ENCODE assay signal across 14 cellular contexts in genomic region chr18:77141401-77142118, GRCh38. TPM values are rescaled to one million over a fixed set of nuclear protein-coding genes. Genes with fewer than 3 reads are reported as not detected.
A peak's percentile ranks its signal among the peaks of the same experiment; 100 is the strongest.
DNase-seq lines count a peak whose midpoint lies in the region; ATAC-seq, FAIRE-seq and TF ChIP-seq lines count a peak whose summit lies in the region.
"Had no signal": no experiment of that assay in that cellular context is flagged by ENCODE, and none has a peak within 500 bp of the region (broad histone marks: within the 10 kb centered on the region; RNA-seq: fewer than 3 reads in every experiment).

No MANE protein-coding gene starts in this region.

- H3K4ac ChIP-seq in H9 (ENCODE audit: low read depth, low read length): no peak overlapping the region

- POLR2A ChIA-PET in CD4-positive, alpha-beta T cell (lab: Charles Lee): interaction anchor here (0.7 to 2.4 kb wide), 11 partner anchors 10 to 87 kb away, joined by 3 to 31 read pairs (median 6); partner anchors contain the start of gene MBP
- POLR2A ChIA-PET in activated CD8-positive, alpha-beta T cell treated with anti-CD3 and anti-CD28 coated beads, Interleukin-2, amount 10 ng/mL, durations not matched to agents 7 days and 5 days (lab: Charles Lee): interaction anchor here (1.5 kb wide), 1 partner anchor 11 kb away, joined by 8 read pairs; no protein-coding TSS in a partner anchor

- H3K14ac ChIP-seq in H9 (ENCODE audit: insufficient read depth, low read length): no peak overlapping the region

- H3K27me3 Mint-ChIP-seq in CD4-positive, alpha-beta T cell: no peaks in the 10 kb centered on the region
- peaks cover 8% of the 10 kb centered on the region for H3K27me3 Mint-ChIP-seq in H9 (ENCODE audit: low read depth)
- no peaks in the 10 kb centered on the region for H3K27me3 Mint-ChIP-seq in activated CD8-positive, alpha-beta T cell treated with anti-CD3 and anti-CD28 coated beads, Interleukin-2, amount 10 ng/mL, durations not matched to agents 7 days and 5 days (ENCODE audit: low read depth)

- no peak overlapping the region for H3K18ac ChIP-seq in H9 (ENCODE audit: insufficient read length, low read depth, low read length)

- no peak overlapping the region for H3T11ph ChIP-seq in H9 (ENCODE audit: low read length)

- no peak for ATAC-seq in CD4-positive, alpha-beta T cell (ENCODE audit: poor library complexity)
- ATAC-seq in activated CD8-positive, alpha-beta T cell treated with anti-CD3 and anti-CD28 coated beads, Interleukin-2, amount 10 ng/mL, durations not matched to agents 7 days and 5 days: no peak
- ATAC-seq in lower lobe of right lung: no peak

- no peak overlapping the region for H2BK20ac ChIP-seq in H9 (ENCODE audit: low read depth, low read length, poor library complexity, severe bottlenecking)

- no peak for TF ChIP-seq POLR2A in GM12891 (IDR thresholded peaks at IDR 0.05; ENCODE audit: low read depth, low read length)

- no peak overlapping the region for H2BK15ac ChIP-seq in H9 (ENCODE audit: low read depth, low read length)

- H3K4me1 ChIP-seq in H9 (ENCODE audit: insufficient read depth, low read length) (no peaks in the 10 kb centered on the region), lower lobe of right lung (peaks cover 19% of the 10 kb centered on the region)

- no peaks in the 10 kb centered on the region for H3K27me3 ChIP-seq in CD4-positive, alpha-beta T cell (ENCODE audit: control insufficient read depth, insufficient read depth, low read length)
- H3K27me3 ChIP-seq in H9 (ENCODE audit: insufficient read depth, low read length) (no peaks in the 10 kb centered on the region), lower lobe of right lung (ENCODE audit: low read depth) (no peaks in the 10 kb centered on the region)
- H3K27me3 ChIP-seq: cardiac muscle cell, esophagus muscularis mucosa had no signal

- no peak overlapping the region for H4K91ac ChIP-seq in H9 (ENCODE audit: insufficient read length, low read depth, low read length)

- no peak overlapping the region for H2AFZ ChIP-seq in H9 (ENCODE audit: low read length)

- no peak for TF ChIP-seq CTCF in CD4-positive, alpha-beta T cell (IDR thresholded peaks at IDR 0.05)
- peak; percentile 50; the same call in 2 of the 3 replicates for TF ChIP-seq CTCF in H9 (conservative IDR thresholded peaks at IDR 0.05)
- TF ChIP-seq CTCF in lower lobe of right lung (IDR thresholded peaks at IDR 0.05): peak; percentile 30

- no peak overlapping the region for H3K23ac ChIP-seq in H9 (ENCODE audit: insufficient read length, low read depth, low read length)

- CTCF ChIA-PET in CD4-positive, alpha-beta T cell (lab: Charles Lee): interaction anchor here (0.6 to 1.2 kb wide), 4 partner anchors 12 to 415 kb away, joined by 3 read pairs; no protein-coding TSS in a partner anchor
- CTCF ChIA-PET in activated CD8-positive, alpha-beta T cell treated with anti-CD3 and anti-CD28 coated beads, Interleukin-2, amount 10 ng/mL, durations not matched to agents 7 days and 5 days (lab: Charles Lee): interaction anchor here (0.8 to 1.4 kb wide), 2 partner anchors 27 to 34 kb away, joined by 3 read pairs; no protein-coding TSS in a partner anchor

- no peak overlapping the region for H4K5ac ChIP-seq in H9 (ENCODE audit: insufficient read length, low read depth, low read length)

- no peaks in the 10 kb centered on the region for H3K23me2 ChIP-seq in H9 (ENCODE audit: insufficient read length, low read depth, low read length, poor library complexity, severe bottlenecking)

- no peak overlapping the region for H3K56ac ChIP-seq in H9 (ENCODE audit: insufficient read length, low read depth, low read length)

- no peak overlapping the region for H3K4me3 ChIP-seq in lower lobe of right lung
- H3K4me3 ChIP-seq: cardiac muscle cell, esophagus muscularis mucosa had no signal

- H3K4me3 Mint-ChIP-seq in CD4-positive, alpha-beta T cell: no peak overlapping the region
- H3K4me3 Mint-ChIP-seq in H9: no peak overlapping the region
- no peak overlapping the region for H3K4me3 Mint-ChIP-seq in activated CD8-positive, alpha-beta T cell treated with anti-CD3 and anti-CD28 coated beads, Interleukin-2, amount 10 ng/mL, durations not matched to agents 7 days and 5 days

- H3K36me3 Mint-ChIP-seq in CD4-positive, alpha-beta T cell (ENCODE audit: low read depth): peaks cover 6% of the 10 kb centered on the region
- H3K36me3 Mint-ChIP-seq in H9 (ENCODE audit: insufficient read depth in 1 of 3, low read depth in 3 of 3): peaks cover 21 to 32% (median 24%) of the 10 kb centered on the region in 3 experiments
- H3K36me3 Mint-ChIP-seq in activated CD8-positive, alpha-beta T cell treated with anti-CD3 and anti-CD28 coated beads, Interleukin-2, amount 10 ng/mL, durations not matched to agents 7 days and 5 days (ENCODE audit: low read depth): peaks cover 19% of the 10 kb centered on the region

- H3K4me1 Mint-ChIP-seq in CD4-positive, alpha-beta T cell (ENCODE audit: low read depth): peaks cover 50% of the 10 kb centered on the region
- H3K4me1 Mint-ChIP-seq in H9: no peaks in the 10 kb centered on the region
- peaks cover 26% of the 10 kb centered on the region for H3K4me1 Mint-ChIP-seq in activated CD8-positive, alpha-beta T cell treated with anti-CD3 and anti-CD28 coated beads, Interleukin-2, amount 10 ng/mL, durations not matched to agents 7 days and 5 days (ENCODE audit: low read depth)

- H3K36me3 ChIP-seq in lower lobe of right lung: no peaks in the 10 kb centered on the region
- H3K36me3 ChIP-seq: cardiac muscle cell, esophagus muscularis mucosa had no signal

- no peaks in the 10 kb centered on the region for H3K79me1 ChIP-seq in H9 (ENCODE audit: insufficient read depth, low read depth, low read length, poor library complexity, severe bottlenecking)

- H2BK12ac ChIP-seq in H9 (ENCODE audit: insufficient read length, low read depth, low read length): no peak overlapping the region

- H3K4me2 ChIP-seq in H9 (ENCODE audit: insufficient read depth, insufficient read length, low read length): no peak overlapping the region

- no peak for DNase-seq in CD4-positive, alpha-beta T cell
- DNase-seq in H9 (no peak), lower lobe of right lung (no peak), T1000 (lab: John Stamatoyannopoulos, UW) (no peak), NCI-H82 (lab: John Stamatoyannopoulos, UW) (no peak), GM12891 (ENCODE audit: insufficient read length, low spot score) (no peak), AG20443 (ENCODE audit: low spot score) (no peak)
- DNase-seq in activated CD8-positive, alpha-beta T cell treated with anti-CD3 and anti-CD28 coated beads, Interleukin-2, amount 10 ng/mL, durations not matched to agents 7 days and 5 days: no peak
- DNase-seq: NCI-H1417, NCI-H524, substantia nigra had no signal

- peak overlapping the region; percentile 88 for H3K27ac Mint-ChIP-seq in CD4-positive, alpha-beta T cell
- no peak overlapping the region for H3K27ac Mint-ChIP-seq in H9
- H3K27ac Mint-ChIP-seq in activated CD8-positive, alpha-beta T cell treated with anti-CD3 and anti-CD28 coated beads, Interleukin-2, amount 10 ng/mL, durations not matched to agents 7 days and 5 days: peak overlapping the region; percentile 53

- no peak overlapping the region for H3K9ac ChIP-seq in H9 (ENCODE audit: extremely low read depth, insufficient read length, low read length)

- no peak overlapping the region for H2AK5ac ChIP-seq in H9 (ENCODE audit: insufficient read length, low read length)

- FAIRE-seq in GM12891 (lab: Jason Lieb, UNC): no peak

- no peaks in the 10 kb centered on the region for H3K79me2 ChIP-seq in H9 (ENCODE audit: insufficient read depth, low read length)

- H2BK5ac ChIP-seq in H9 (ENCODE audit: insufficient read length, low read length): no peak overlapping the region

- intact Hi-C loops in CD4-positive, alpha-beta T cell (cut with DNase I, micrococcal nuclease): loop anchor here (5.0 kb wide), 2 partner anchors 34 to 61 kb away; no protein-coding TSS in a partner anchor
- intact Hi-C loops in lower lobe of right lung (cut with DNase I): no loop called here

- H4K20me1 ChIP-seq in H9 (ENCODE audit: control insufficient read depth, insufficient read depth, insufficient read length): no peaks in the 10 kb centered on the region

- no peak overlapping the region for H3K27ac ChIP-seq in CD4-positive, alpha-beta T cell (ENCODE audit: low read depth, low read length)
- no peak overlapping the region for H3K27ac ChIP-seq in H9 (ENCODE audit: insufficient read length, low read depth, low read length)
- no peak overlapping the region for H3K27ac ChIP-seq in lower lobe of right lung
- H3K27ac ChIP-seq: C4-2B, cardiac muscle cell, esophagus muscularis mucosa had no signal

- peaks cover 7% of the 10 kb centered on the region for H3K9me3 ChIP-seq in CD4-positive, alpha-beta T cell (ENCODE audit: control insufficient read depth, low read length)
- peaks cover 10% of the 10 kb centered on the region for H3K9me3 ChIP-seq in H9 (ENCODE audit: control insufficient read depth, low read depth, low read length)
- peaks cover 8% of the 10 kb centered on the region for H3K9me3 ChIP-seq in lower lobe of right lung

- peaks cover 4% of the 10 kb centered on the region for H3K9me3 Mint-ChIP-seq in CD4-positive, alpha-beta T cell
- H3K9me3 Mint-ChIP-seq in H9: peaks cover 34 to 36% of the 10 kb centered on the region in 2 experiments
- peaks cover 11% of the 10 kb centered on the region for H3K9me3 Mint-ChIP-seq in activated CD8-positive, alpha-beta T cell treated with anti-CD3 and anti-CD28 coated beads, Interleukin-2, amount 10 ng/mL, durations not matched to agents 7 days and 5 days (ENCODE audit: insufficient read depth)

- no peak overlapping the region for H4K8ac ChIP-seq in H9 (replicated peaks; ENCODE audit: insufficient read length, low read depth, low read length)

- no CpG with 5 or more reads among the region's 8 CpGs for WGBS in H9 (ENCODE audit: extremely low coverage, insufficient read length, low lambda C conversion rate)

- no peak overlapping the region for H2BK120ac ChIP-seq in H9 (ENCODE audit: low read depth, low read length, poor library complexity, severe bottlenecking)

TF ChIP-seq in GM12891, 5 proteins besides CTCF, POLR2A, EP300 and RAD21:
- no peak for TF ChIP-seq POLR2AphosphoS5 (IDR thresholded peaks at IDR 0.05; ENCODE audit: low read depth, low read length)
- TF ChIP-seq TAF1 (IDR thresholded peaks at IDR 0.05; ENCODE audit: low read depth, low read length): no peak
- no peak for TF ChIP-seq PAX5 (IDR thresholded peaks at IDR 0.05; ENCODE audit: insufficient read depth, low read length, severe bottlenecking)
- no peak for TF ChIP-seq SPI1 (IDR thresholded peaks at IDR 0.05; ENCODE audit: low read depth, low read length)
- TF ChIP-seq POU2F2 (IDR thresholded peaks at IDR 0.05; ENCODE audit: low read depth, low read length): no peak

RNA-seq across cellular contexts. Expression of gene MBP, which starts 9.0 kb away (rescaled TPM):
- 10 to 100 TPM; 75.4 to 79.2 TPM for total RNA-seq in CD4-positive, alpha-beta T cell
- total RNA-seq in H9 (2021) (5.2 and 8.6 TPM in 2 replicates), lower lobe of right lung (90.6 TPM)
- 10 to 100 TPM; 86.5 to 87.0 TPM for total RNA-seq in activated CD8-positive, alpha-beta T cell treated with anti-CD3 and anti-CD28 coated beads, Interleukin-2, amount 10 ng/mL, durations not matched to agents 7 days and 5 days
- 16.8 TPM for polyA plus RNA-seq in GM12891 (2012; ENCODE audit: low read depth, missing spikeins)

Comparison
In these comparisons a context has a peak if more than half of its experiments do, and no peak if none do; other contexts are left out.
1. H3K27ac Mint-ChIP-seq: peak in CD4-positive, alpha-beta T cell (single experiment) and activated CD8-positive, alpha-beta T cell treated with anti-CD3 and anti-CD28 coated beads, Interleukin-2, amount 10 ng/mL, durations not matched to agents 7 days and 5 days (single experiment); none in H9 (0 of 3).